In genomic region chr14:30214456-30215090, GRCh38 we compare ENCODE assay signal across 8 cellular contexts.
DNase-seq lines count a peak whose midpoint lies in the region; ATAC-seq and TF ChIP-seq lines count a peak whose summit lies in the region.

No MANE protein-coding gene starts in this region.

- H3K9me3 Mint-ChIP-seq in progenitor cell of endocrine pancreas (ENCODE audit: low read depth) = no peaks in the 10 kb centered on the region

- 0 to 1% methylated on average over 2 of the region's 2 CpGs for WGBS in lower leg skin, 2 donors

- no peak overlapping the region for H3K4me3 ChIP-seq in AG04449 (ENCODE audit: low read depth, low read length)
- no peak overlapping the region for H3K4me3 ChIP-seq in lower leg skin (ENCODE audit: low read depth, poor library complexity, severe bottlenecking)

- H3K4me3 Mint-ChIP-seq in progenitor cell of endocrine pancreas (ENCODE audit: low read depth) = no peak overlapping the region

- no peak for DNase-seq in AG04449 (ENCODE audit: low read depth, low spot score)
- DNase-seq in NCI-H1092 treated with DMSO at 0.1 percent for 48 hours (lab: John Stamatoyannopoulos, UW) = peak; percentile 82
- DNase-seq in fibroblast of the conjunctiva (ENCODE audit: low read depth) = peak; percentile 83
- no peak for DNase-seq in progenitor cell of endocrine pancreas (ENCODE audit: low spot score, unreplicated experiment)
- no peak for DNase-seq in lower leg skin (ENCODE audit: low spot score in 2 of 2)

- POLR2A ChIA-PET in AG04449 (lab: Yijun Ruan, JAX) = interaction anchor here (1.2 kb wide), 1 partner anchor 21 kb away, joined by 3 read pairs; no protein-coding TSS in a partner anchor

- H3K36me3 Mint-ChIP-seq in progenitor cell of endocrine pancreas (ENCODE audit: insufficient read depth) = no peaks in the 10 kb centered on the region

- no peaks in the 10 kb centered on the region for H3K27me3 Mint-ChIP-seq in progenitor cell of endocrine pancreas

- TF ChIP-seq CTCF in AG04449 (IDR thresholded peaks at IDR 0.05; ENCODE audit: insufficient read depth, low read length, missing control alignments) = peak; percentile 49
- TF ChIP-seq CTCF in progenitor cell of endocrine pancreas (IDR thresholded peaks at IDR 0.05; ENCODE audit: unreplicated experiment) = peak; percentile 83
- TF ChIP-seq CTCF in lower leg skin (IDR thresholded peaks at IDR 0.05) = peak in 1 of 3 donors; percentile 32

- CTCF ChIA-PET in AG04449 (lab: Yijun Ruan, JAX) = interaction anchor here (0.6 to 3.7 kb wide), 41 partner anchors 9 to 1472 kb away, joined by 3 to 122 read pairs (median 4); no protein-coding TSS in a partner anchor

- peak; percentile 69 for ATAC-seq in GM18511 (IDR thresholded peaks at IDR 0.05; ENCODE audit: unreplicated experiment)
- peak; percentile 88 for ATAC-seq in SK-N-SH treated with all-trans-retinoic acid at 6 μM for 48 hours
- no peak for ATAC-seq in HG02840 (IDR thresholded peaks at IDR 0.05; ENCODE audit: low FRiP score, unreplicated experiment)

- TF ChIP-seq POLR2A in lower leg skin (IDR thresholded peaks at IDR 0.05) = no peak

- intact Hi-C loops in lower leg skin (cut with DNase I; ENCODE audit: low total_unique reads) = loop anchor here (5.0 kb wide), 2 partner anchors 667 to 1462 kb away; no protein-coding TSS in a partner anchor

- no peak overlapping the region for H3K27ac Mint-ChIP-seq in progenitor cell of endocrine pancreas

- no peaks in the 10 kb centered on the region for H3K4me1 Mint-ChIP-seq in progenitor cell of endocrine pancreas (ENCODE audit: low read depth)

TF ChIP-seq in SK-N-SH treated with all-trans-retinoic acid at 6 μM for 48 hours, 23 proteins besides CTCF, POLR2A, EP300 and RAD21:
- TF ChIP-seq ISL1 (CRISPR knock-in tag; IDR thresholded peaks at IDR 0.05) (no peak), ZNF565 (CRISPR knock-in tag; conservative IDR thresholded peaks at IDR 0.05; ENCODE audit: low read depth) (no peak), TSHZ2 (CRISPR knock-in tag; IDR thresholded peaks at IDR 0.05) (no peak), POU6F1 (CRISPR knock-in tag; IDR thresholded peaks at IDR 0.05; ENCODE audit: borderline replicate concordance, low read depth) (no peak), ZNF70 (CRISPR knock-in tag; IDR thresholded peaks at IDR 0.05) (no peak), ZC3H10 (CRISPR knock-in tag; IDR thresholded peaks at IDR 0.05) (no peak), PPARA (CRISPR knock-in tag; IDR thresholded peaks at IDR 0.05; ENCODE audit: borderline replicate concordance) (no peak), ARNTL (CRISPR knock-in tag; IDR thresholded peaks at IDR 0.05; ENCODE audit: borderline replicate concordance, low read depth) (no peak), ESRRG (CRISPR knock-in tag; IDR thresholded peaks at IDR 0.05) (no peak), ZFP30 (CRISPR knock-in tag; IDR thresholded peaks at IDR 0.05) (no peak), ZNF8 (CRISPR knock-in tag; IDR thresholded peaks at IDR 0.05) (no peak), TOX (CRISPR knock-in tag; IDR thresholded peaks at IDR 0.05; ENCODE audit: borderline replicate concordance) (no peak), CREB5 (CRISPR knock-in tag; IDR thresholded peaks at IDR 0.05; ENCODE audit: low read depth) (no peak), SNAI2 (CRISPR knock-in tag; IDR thresholded peaks at IDR 0.05) (no peak), PATZ1 (CRISPR knock-in tag; IDR thresholded peaks at IDR 0.05; ENCODE audit: borderline replicate concordance) (no peak), ZFP3 (CRISPR knock-in tag; IDR thresholded peaks at IDR 0.05) (no peak), TCF4 (CRISPR knock-in tag; IDR thresholded peaks at IDR 0.05; ENCODE audit: borderline replicate concordance) (no peak), GLIS3 (CRISPR knock-in tag; IDR thresholded peaks at IDR 0.05) (no peak), OSR1 (CRISPR knock-in tag; IDR thresholded peaks at IDR 0.05) (no peak), CSDC2 (CRISPR knock-in tag; IDR thresholded peaks at IDR 0.05) (no peak)

Comparison
In these comparisons a context has a peak if more than half of its experiments do, and no peak if none do; other contexts are left out.
1. DNase-seq: peak in NCI-H1092 treated with DMSO at 0.1 percent for 48 hours (single experiment) and fibroblast of the conjunctiva (single experiment); none in AG04449 (single experiment), progenitor cell of endocrine pancreas (single experiment) and lower leg skin (0 of 2).